In genomic region chr6:119148102-119148824, GRCh38 we compare ENCODE assay signal across 8 cellular contexts.
DNase-seq lines count a peak whose midpoint lies in the region; ATAC-seq and TF ChIP-seq lines count a peak whose summit lies in the region.

No MANE protein-coding gene starts in this region.

- peak overlapping the region; percentile 32 for H3K27ac Mint-ChIP-seq in activated CD8-positive, alpha-beta T cell treated with anti-CD3 and anti-CD28 coated beads for 36 hours
- no peak overlapping the region for H3K27ac Mint-ChIP-seq in activated CD8-positive, alpha-beta T cell treated with anti-CD3 and anti-CD28 coated beads, Interleukin-2, amount 10 ng/mL, durations not matched to agents 7 days and 5 days
- no peak overlapping the region for H3K27ac Mint-ChIP-seq in neural progenitor cell

- peak overlapping the region; percentile 69 for H3K27ac ChIP-seq in fibroblast of lung (ENCODE audit: insufficient read depth, low read length)
- H3K27ac ChIP-seq in neural progenitor cell = no peak overlapping the region

- H3K27me3 Mint-ChIP-seq in activated CD8-positive, alpha-beta T cell treated with anti-CD3 and anti-CD28 coated beads for 36 hours = peaks cover under 1% of the 10 kb centered on the region
- peaks cover 4% of the 10 kb centered on the region for H3K27me3 Mint-ChIP-seq in activated CD8-positive, alpha-beta T cell treated with anti-CD3 and anti-CD28 coated beads, Interleukin-2, amount 10 ng/mL, durations not matched to agents 7 days and 5 days (ENCODE audit: low read depth)
- no peaks in the 10 kb centered on the region for H3K27me3 Mint-ChIP-seq in neural progenitor cell (ENCODE audit: insufficient read depth, low read depth)

- POLR2A ChIA-PET in activated CD8-positive, alpha-beta T cell treated with anti-CD3 and anti-CD28 coated beads for 36 hours (lab: Charles Lee) = interaction anchor here (0.6 to 1.1 kb wide), 5 partner anchors 10 to 105 kb away, joined by 3 read pairs; no protein-coding TSS in a partner anchor
- POLR2A ChIA-PET in activated CD8-positive, alpha-beta T cell treated with anti-CD3 and anti-CD28 coated beads, Interleukin-2, amount 10 ng/mL, durations not matched to agents 7 days and 5 days (lab: Charles Lee) = interaction anchor here (0.9 to 1.9 kb wide), 2 partner anchors 19 to 166 kb away, joined by 3 to 8 read pairs; no protein-coding TSS in a partner anchor

- H3K9ac ChIP-seq in fibroblast of lung (ENCODE audit: insufficient read depth, low read length) (no peak overlapping the region), neural progenitor cell (no peak overlapping the region)

- H3K36me3 Mint-ChIP-seq in activated CD8-positive, alpha-beta T cell treated with anti-CD3 and anti-CD28 coated beads for 36 hours (ENCODE audit: low read depth) = no peaks in the 10 kb centered on the region
- peaks cover 13% of the 10 kb centered on the region for H3K36me3 Mint-ChIP-seq in activated CD8-positive, alpha-beta T cell treated with anti-CD3 and anti-CD28 coated beads, Interleukin-2, amount 10 ng/mL, durations not matched to agents 7 days and 5 days (ENCODE audit: low read depth)
- no peaks in the 10 kb centered on the region for H3K36me3 Mint-ChIP-seq in neural progenitor cell

- H3K4me3 ChIP-seq in LNCaP clone FGC (ENCODE audit: low read depth, low read length) (no peak overlapping the region), fibroblast of lung (replicated peaks in 1 of 4; ENCODE audit: control extremely low read depth in 1 of 4, insufficient read depth in 1 of 4, low read depth in 3 of 4, low read length in 4 of 4) (peak overlapping the region in 1 of 4 experiments; percentile 21), neural progenitor cell (no peak overlapping the region)

- H2AFZ ChIP-seq in fibroblast of lung (ENCODE audit: low read length) = no peak overlapping the region
- H2AFZ ChIP-seq in neural progenitor cell (replicated peaks) = no peak overlapping the region

- CTCF ChIA-PET in activated CD8-positive, alpha-beta T cell treated with anti-CD3 and anti-CD28 coated beads for 36 hours (lab: Charles Lee) = interaction anchor here (0.7 to 6.4 kb wide), 31 partner anchors 8 to 830 kb away, joined by 3 to 29 read pairs (median 4); no protein-coding TSS in a partner anchor
- CTCF ChIA-PET in activated CD8-positive, alpha-beta T cell treated with anti-CD3 and anti-CD28 coated beads, Interleukin-2, amount 10 ng/mL, durations not matched to agents 7 days and 5 days (lab: Charles Lee) = interaction anchor here (0.7 to 5.9 kb wide), 19 partner anchors 9 to 570 kb away, joined by 3 to 53 read pairs (median 5); no protein-coding TSS in a partner anchor

- H3K9me3 ChIP-seq in fibroblast of lung (ENCODE audit: control insufficient read depth, insufficient read depth, low read depth, low read length) (no peaks in the 10 kb centered on the region), neural progenitor cell (ENCODE audit: low read depth) (no peaks in the 10 kb centered on the region)

- DNase-seq in activated CD8-positive, alpha-beta T cell treated with anti-CD3 and anti-CD28 coated beads for 36 hours = peak; percentile 14
- DNase-seq in activated CD8-positive, alpha-beta T cell treated with anti-CD3 and anti-CD28 coated beads, Interleukin-2, amount 10 ng/mL, durations not matched to agents 7 days and 5 days = no peak
- DNase-seq in LNCaP clone FGC (ENCODE audit: low read depth) (peak; percentile 65), SW480 (ENCODE audit: low spot score) (peak; percentile 51), fibroblast of lung (ENCODE audit: low read depth in 2 of 2) (peak; percentile 83 to 92), neural progenitor cell (ENCODE audit: low spot score) (peak; percentile 63)

- peaks cover 13% of the 10 kb centered on the region for H3K4me1 ChIP-seq in fibroblast of lung (ENCODE audit: control insufficient read depth, extremely low read depth, insufficient read depth, low read length)
- no peaks in the 10 kb centered on the region for H3K4me1 ChIP-seq in neural progenitor cell

- H3K27me3 ChIP-seq in fibroblast of lung (ENCODE audit: control insufficient read depth, insufficient read depth, low read length) = no peaks in the 10 kb centered on the region
- H3K27me3 ChIP-seq in neural progenitor cell = no peaks in the 10 kb centered on the region

- H3K4me3 Mint-ChIP-seq in activated CD8-positive, alpha-beta T cell treated with anti-CD3 and anti-CD28 coated beads for 36 hours = no peak overlapping the region
- H3K4me3 Mint-ChIP-seq in activated CD8-positive, alpha-beta T cell treated with anti-CD3 and anti-CD28 coated beads, Interleukin-2, amount 10 ng/mL, durations not matched to agents 7 days and 5 days = no peak overlapping the region
- H3K4me3 Mint-ChIP-seq in neural progenitor cell = no peak overlapping the region

- no peaks in the 10 kb centered on the region for H3F3A ChIP-seq in neural progenitor cell (ENCODE audit: low read depth)

- H4K20me1 ChIP-seq in fibroblast of lung (ENCODE audit: control insufficient read depth, extremely low read depth, insufficient read depth, low read length) = no peaks in the 10 kb centered on the region
- H4K20me1 ChIP-seq in neural progenitor cell (ENCODE audit: low read depth) = no peaks in the 10 kb centered on the region

- no peak for ATAC-seq in activated CD8-positive, alpha-beta T cell treated with anti-CD3 and anti-CD28 coated beads for 36 hours
- no peak for ATAC-seq in activated CD8-positive, alpha-beta T cell treated with anti-CD3 and anti-CD28 coated beads, Interleukin-2, amount 10 ng/mL, durations not matched to agents 7 days and 5 days
- ATAC-seq in HG02885 (IDR thresholded peaks at IDR 0.05; ENCODE audit: poor library complexity, unreplicated experiment) = no peak
- ATAC-seq in GM21737 (IDR thresholded peaks at IDR 0.05; ENCODE audit: unreplicated experiment) = no peak

- H3K4me2 ChIP-seq in fibroblast of lung (ENCODE audit: extremely low read depth, insufficient read depth, low read length) = peak overlapping the region; percentile 77
- no peak overlapping the region for H3K4me2 ChIP-seq in neural progenitor cell

- peak; percentile 78 for TF ChIP-seq CTCF in activated CD8-positive, alpha-beta T cell treated with anti-CD3 and anti-CD28 coated beads for 36 hours (IDR thresholded peaks at IDR 0.05)
- peak; percentile 62 for TF ChIP-seq CTCF in LNCaP clone FGC (IDR thresholded peaks at IDR 0.05; ENCODE audit: control insufficient read depth, extremely low read depth, insufficient read depth)
- peak; percentile 63 to 66 for TF ChIP-seq CTCF in fibroblast of lung (conservative IDR thresholded peaks at IDR 0.05 in 1 of 2, IDR thresholded peaks at IDR 0.05 in 1 of 2; ENCODE audit: low read depth in 1 of 2, low read length in 2 of 2)
- TF ChIP-seq CTCF in neural progenitor cell (IDR thresholded peaks at IDR 0.05) = peak; percentile 80

- intact Hi-C loops in activated CD8-positive, alpha-beta T cell treated with anti-CD3 and anti-CD28 coated beads for 36 hours (cut with micrococcal nuclease) = loop anchor here (5.0 to 10.0 kb wide), 2 partner anchors 167 to 199 kb away; partner anchors contain the start of gene MAN1A1

- no peaks in the 10 kb centered on the region for H3K79me2 ChIP-seq in fibroblast of lung (ENCODE audit: control insufficient read depth, insufficient read depth, low read length)
- no peaks in the 10 kb centered on the region for H3K79me2 ChIP-seq in neural progenitor cell (ENCODE audit: low read depth)

- H3K36me3 ChIP-seq in fibroblast of lung (ENCODE audit: control insufficient read depth, insufficient read depth, low read length) (no peaks in the 10 kb centered on the region), neural progenitor cell (no peaks in the 10 kb centered on the region)

- no peaks in the 10 kb centered on the region for H3K9me3 Mint-ChIP-seq in activated CD8-positive, alpha-beta T cell treated with anti-CD3 and anti-CD28 coated beads for 36 hours
- peaks cover 16% of the 10 kb centered on the region for H3K9me3 Mint-ChIP-seq in activated CD8-positive, alpha-beta T cell treated with anti-CD3 and anti-CD28 coated beads, Interleukin-2, amount 10 ng/mL, durations not matched to agents 7 days and 5 days (ENCODE audit: insufficient read depth)
- no peaks in the 10 kb centered on the region for H3K9me3 Mint-ChIP-seq in neural progenitor cell

- peaks cover 36% of the 10 kb centered on the region for H3K4me1 Mint-ChIP-seq in activated CD8-positive, alpha-beta T cell treated with anti-CD3 and anti-CD28 coated beads for 36 hours (ENCODE audit: low read depth)
- peaks cover 50% of the 10 kb centered on the region for H3K4me1 Mint-ChIP-seq in activated CD8-positive, alpha-beta T cell treated with anti-CD3 and anti-CD28 coated beads, Interleukin-2, amount 10 ng/mL, durations not matched to agents 7 days and 5 days (ENCODE audit: low read depth)
- peaks cover 6% of the 10 kb centered on the region for H3K4me1 Mint-ChIP-seq in neural progenitor cell
